ENCODE assay signal across 8 cellular contexts in genomic region chr9:88534456-88535225, GRCh38. TPM values are rescaled to one million over a fixed set of nuclear protein-coding genes. Genes with fewer than 3 reads are reported as not detected.
DNase-seq lines count a peak whose midpoint lies in the region; ATAC-seq, FAIRE-seq and TF ChIP-seq lines count a peak whose summit lies in the region.

NXNL2 (plus strand) TSS chr9:88535178; CDS start chr9:88535435, 257 bp downstream.

- H3K27ac Mint-ChIP-seq in CD4-positive, alpha-beta T cell, result no peak within 1 kb of the TSS
- no peak within 1 kb of the TSS for H3K27ac Mint-ChIP-seq in neural progenitor cell

- peak; percentile 71 for ATAC-seq in CD4-positive, alpha-beta T cell (ENCODE audit: poor library complexity)
- ATAC-seq in GM18870 (IDR thresholded peaks at IDR 0.05; ENCODE audit: unreplicated experiment), result no peak

- peaks cover 21% of the 10 kb centered on the region for H3K27me3 Mint-ChIP-seq in CD4-positive, alpha-beta T cell
- peaks cover 36% of the 10 kb centered on the region for H3K27me3 Mint-ChIP-seq in neural progenitor cell (ENCODE audit: insufficient read depth, low read depth)

- peak within 1 kb of the TSS; percentile 90 for H2AFZ ChIP-seq in neural progenitor cell (replicated peaks)

- TF ChIP-seq POLR2A in NB4 (IDR thresholded peaks at IDR 0.05; ENCODE audit: extremely low read depth, insufficient read length) (no peak), uterus (IDR thresholded peaks at IDR 0.05) (peak in 1 of 2 donors; percentile 62)

- intact Hi-C loops in CD4-positive, alpha-beta T cell (cut with DNase I, micrococcal nuclease), result loop anchor here in 1 of 2 experiments (5.0 kb wide), 1 partner anchor 142 kb away; no protein-coding TSS in a partner anchor
- intact Hi-C loops in uterus (cut with DNase I; ENCODE audit: low total_unique reads), result no loop called here

- H3K9ac ChIP-seq in neural progenitor cell, result no peak within 1 kb of the TSS

- peak within 1 kb of the TSS; percentile 49 for H3K4me3 ChIP-seq in NB4 (ENCODE audit: low read depth, low read length)
- H3K4me3 ChIP-seq in neural progenitor cell, result peak within 1 kb of the TSS; percentile 55
- peak within 1 kb of the TSS; percentile 57 to 69 for H3K4me3 ChIP-seq in uterus

- DNase-seq in CD4-positive, alpha-beta T cell, result peak; percentile 19 to 74 (median 39)
- DNase-seq in NB4 (ENCODE audit: low read depth), result peak; percentile 63
- peak; percentile 79 for DNase-seq in activated effector memory CD4-positive, alpha-beta T cell treated with anti-CD3 and anti-CD28 coated beads, Interleukin-2, amount 50 U/mL, for 16 hours
- peak; percentile 52 to 58 for DNase-seq in frontal cortex (ENCODE audit: low spot score in 2 of 2)
- peak; percentile 87 for DNase-seq in neural progenitor cell (ENCODE audit: low spot score)
- DNase-seq in uterus, result peak; percentile 93 to 94
- DNase-seq in pons (ENCODE audit: low spot score), result no peak

- FAIRE-seq in frontal cortex (lab: Jason Lieb, UNC), result no peak

- no peaks in the 10 kb centered on the region for H3K36me3 Mint-ChIP-seq in CD4-positive, alpha-beta T cell (ENCODE audit: low read depth)
- peaks cover 2% of the 10 kb centered on the region for H3K36me3 Mint-ChIP-seq in neural progenitor cell

- POLR2A ChIA-PET in CD4-positive, alpha-beta T cell (lab: Charles Lee), result no interaction called here

- H3K9me3 ChIP-seq in CD4-positive, alpha-beta T cell (ENCODE audit: control insufficient read depth, low read length), result no peaks in the 10 kb centered on the region
- H3K9me3 ChIP-seq in neural progenitor cell (ENCODE audit: low read depth) (no peaks in the 10 kb centered on the region), uterus (no peaks in the 10 kb centered on the region)

- peaks cover 10% of the 10 kb centered on the region for H3K4me1 ChIP-seq in neural progenitor cell
- peaks cover 0 to 33% of the 10 kb centered on the region in 2 donors for H3K4me1 ChIP-seq in uterus

- peaks cover 28% of the 10 kb centered on the region for H3K27me3 ChIP-seq in CD4-positive, alpha-beta T cell (ENCODE audit: control insufficient read depth, insufficient read depth, low read length)
- H3K27me3 ChIP-seq in neural progenitor cell, result peaks cover 80% of the 10 kb centered on the region
- H3K27me3 ChIP-seq in uterus, result no peaks in the 10 kb centered on the region

- no peak within 1 kb of the TSS for H3K27ac ChIP-seq in CD4-positive, alpha-beta T cell (ENCODE audit: low read depth, low read length)
- H3K27ac ChIP-seq in neural progenitor cell (no peak within 1 kb of the TSS), uterus (peak within 1 kb of the TSS; percentile 89 to 90)

- H3K36me3 ChIP-seq in neural progenitor cell (no peaks in the 10 kb centered on the region), uterus (no peaks in the 10 kb centered on the region)

- no peaks in the 10 kb centered on the region for H3K9me3 Mint-ChIP-seq in CD4-positive, alpha-beta T cell
- H3K9me3 Mint-ChIP-seq in neural progenitor cell, result peaks cover 5% of the 10 kb centered on the region

- H4K20me1 ChIP-seq in neural progenitor cell (ENCODE audit: low read depth), result no peaks in the 10 kb centered on the region

- H3K4me3 Mint-ChIP-seq in CD4-positive, alpha-beta T cell, result peak within 1 kb of the TSS; percentile 85
- peak within 1 kb of the TSS; percentile 81 for H3K4me3 Mint-ChIP-seq in neural progenitor cell

- TF ChIP-seq CTCF in CD4-positive, alpha-beta T cell (IDR thresholded peaks at IDR 0.05), result no peak
- TF ChIP-seq CTCF in NB4 (IDR thresholded peaks at IDR 0.05; ENCODE audit: low read depth, low read length), result no peak
- TF ChIP-seq CTCF in neural progenitor cell (IDR thresholded peaks at IDR 0.05), result no peak
- TF ChIP-seq CTCF in uterus (IDR thresholded peaks at IDR 0.05), result no peak

- no peaks in the 10 kb centered on the region for H3K79me2 ChIP-seq in neural progenitor cell (ENCODE audit: low read depth)

- H3F3A ChIP-seq in neural progenitor cell (ENCODE audit: low read depth), result peaks cover 25% of the 10 kb centered on the region

- peak within 1 kb of the TSS; percentile 90 for H3K4me2 ChIP-seq in neural progenitor cell

- CTCF ChIA-PET in CD4-positive, alpha-beta T cell (lab: Charles Lee), result no interaction called here

- H3K4me1 Mint-ChIP-seq in CD4-positive, alpha-beta T cell (ENCODE audit: low read depth), result peaks cover 25% of the 10 kb centered on the region
- peaks cover 47% of the 10 kb centered on the region for H3K4me1 Mint-ChIP-seq in neural progenitor cell

RNA-seq across cellular contexts. Expression of gene NXNL2, which starts in this region (rescaled TPM):
- not detected for total RNA-seq in CD4-positive, alpha-beta T cell
- total RNA-seq in frontal cortex (0.41 TPM), neural progenitor cell (ENCODE audit: low replicate concordance) (0.32 and 0.74 TPM in 2 replicates), uterus (10 to 100 TPM in 2 of 4 donors, 1 to 10 TPM in 2; 2.0 to 32.4 (median 9.7) TPM)

Comparison
In these comparisons a context has a peak if more than half of its experiments do, and no peak if none do; other contexts are left out.
1. Peak in DNase-seq and ATAC-seq in CD4-positive, alpha-beta T cell; RNA of the gene not detected or under 1 TPM.
2. Peak in DNase-seq in frontal cortex; RNA of the gene not detected or under 1 TPM.
3. Peak in DNase-seq, H3K4me3 ChIP-seq and H3K4me2 ChIP-seq in neural progenitor cell; RNA of the gene not detected or under 1 TPM.
4. H3K27ac ChIP-seq: peak in uterus (2 of 2); none in CD4-positive, alpha-beta T cell (single experiment) and neural progenitor cell (single experiment).
5. Peak in every context shown above with its lines, with median percentiles within 50 percentile points of each other: H3K4me3 ChIP-seq.